In genomic region chr3:42875325-42876151, GRCh38 we compare ENCODE assay signal across 23 cellular contexts. TPM values are rescaled to one million over a fixed set of nuclear protein-coding genes. Genes with fewer than 3 reads are reported as not detected.
"Had no signal": no experiment of that assay in that cellular context is flagged by ENCODE, and none has a peak within 500 bp of the region (broad histone marks: within the 10 kb centered on the region; RNA-seq: fewer than 3 reads in every experiment).

Gene CYP8B1 (minus strand): TSS chr3:42875879. CDS start chr3:42875816, 63 bp downstream.

- H3K36me3 ChIP-seq: adrenal gland, Peyer's patch, SJSA1 had no signal

- FAIRE-seq: astrocyte had no signal

- H3K4me1 ChIP-seq: Peyer's patch had no signal

- H3K9me3 ChIP-seq: adrenal gland, Peyer's patch, SJSA1 had no signal

- H3K27me3 ChIP-seq: adrenal gland, Peyer's patch, SJSA1 had no signal

- DNase-seq: activated CD4-positive, alpha-beta T cell treated with anti-CD3 and anti-CD28 coated beads for 48 hours; activated CD4-positive, alpha-beta T cell treated with anti-CD3 and anti-CD28 coated beads, Interleukin-2, amount 50 U/mL, for 4 hours; activated CD4-positive, CD25-positive, alpha-beta regulatory T cell treated with anti-CD3 and anti-CD28 coated beads, Interleukin-2, amount 50 U/mL, for 72 hours; activated CD8-positive, alpha-beta memory T cell treated with anti-CD3 and anti-CD28 coated beads, Interleukin-2, amount 50 U/mL, for 48 hours; activated CD8-positive, alpha-beta T cell treated with anti-CD3 and anti-CD28 coated beads, Interleukin-2, amount 10 ng/mL, durations not matched to agents 7 days and 5 days; activated naive CD4-positive, alpha-beta T cell treated with anti-CD3 and anti-CD28 coated beads, Interleukin-2, amount 50 U/mL, for 16 hours; activated naive CD8-positive, alpha-beta T cell treated with anti-CD3 and anti-CD28 coated beads, Interleukin-2, amount 10 ng/mL, durations not matched to agents 7 days and 5 days; activated T-cell treated with anti-CD3 and anti-CD28 coated beads, Interleukin-2, amount 50 U/mL, for 1 hour; adrenal gland; MM.1S; NCI-H1105 treated with DMSO at 0.1 percent for 48 hours; NCI-H1436 treated with DMSO at 0.1 percent for 48 hours; NCI-H187; NCI-H2081; NCI-H510A treated with DMSO at 0.1 percent for 48 hours; NCI-H69; Peyer's patch; SHP77; SW 1271; T-helper 9 cell had no signal

- H3K27ac ChIP-seq: adrenal gland, Peyer's patch, SJSA1 had no signal

- H3K4me3 ChIP-seq: adrenal gland, SJSA1 had no signal

RNA-seq across cellular contexts. Expression of gene CYP8B1, which starts in this region (rescaled TPM):
- total RNA-seq: activated CD8-positive, alpha-beta T cell treated with anti-CD3 and anti-CD28 coated beads, Interleukin-2, amount 10 ng/mL, durations not matched to agents 7 days and 5 days; activated naive CD8-positive, alpha-beta T cell treated with anti-CD3 and anti-CD28 coated beads, Interleukin-2, amount 10 ng/mL, durations not matched to agents 7 days and 5 days; astrocyte; Peyer's patch; SJSA1; T-helper 1 cell treated with Interleukin-12 subunit alpha and Interleukin-12 subunit beta and Interleukin-4 antibody, amounts not matched to agents 30 ng/mL and 1 ng/mL, for 36 hours had no signal
